In the genomic region with DNA sequence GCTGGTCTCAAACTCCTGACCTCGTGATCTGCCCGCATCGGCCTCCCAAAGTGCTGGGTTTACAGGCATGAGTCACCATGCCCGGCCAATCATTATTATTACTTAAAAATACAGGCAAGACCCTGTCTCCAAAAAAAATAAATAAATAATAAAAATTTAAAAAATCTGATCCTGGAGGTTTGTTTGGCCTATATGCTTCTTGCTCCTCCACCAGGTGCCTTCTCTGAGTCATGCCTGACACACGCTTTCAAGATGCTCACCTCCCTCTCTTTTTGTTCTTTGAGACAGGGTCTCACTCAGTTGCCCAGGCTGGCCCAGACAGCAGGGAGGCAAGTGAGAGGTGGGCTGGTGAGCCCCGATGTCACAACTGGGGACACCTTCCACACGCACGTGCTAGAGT, we compare ENCODE assay signal across 19 cellular contexts. TPM values are rescaled to one million over a fixed set of nuclear protein-coding genes. Genes with fewer than 3 reads are reported as not detected.
DNase-seq lines count a peak whose midpoint lies in the region; ATAC-seq, FAIRE-seq and TF ChIP-seq lines count a peak whose summit lies in the region.
"Had no signal": no experiment of that assay in that cellular context is flagged by ENCODE, and none has a peak within 500 bp of the region (broad histone marks: within the 10 kb centered on the region; RNA-seq: fewer than 3 reads in every experiment).

No MANE protein-coding gene starts in this region.

- TF ChIP-seq CTCF in RWPE1 (conservative IDR thresholded peaks at IDR 0.05; ENCODE audit: low read depth) (no peak), GM12878 (IDR thresholded peaks at IDR 0.05 in 2 of 3, conservative IDR thresholded peaks at IDR 0.05 in 1 of 3; ENCODE audit: control insufficient read depth in 2 of 3, extremely low read depth in 1 of 3, insufficient read depth in 1 of 3, low read depth in 3 of 3, low read length in 3 of 3) (no peak), nephron progenitor cell (IDR thresholded peaks at IDR 0.05) (no peak), neural progenitor cell (IDR thresholded peaks at IDR 0.05) (no peak)

- H3K9ac ChIP-seq in GM12878 (ENCODE audit: control insufficient read depth, insufficient read depth, low read length) (no peak overlapping the region), neural progenitor cell (no peak overlapping the region)

- RAD21 ChIA-PET in GM12878 (lab: Charles Lee; ENCODE audit: unreplicated experiment): no interaction called here

- no peak for TF ChIP-seq EP300 in GM12878 (IDR thresholded peaks at IDR 0.05; ENCODE audit: borderline replicate concordance in 1 of 2, control insufficient read depth in 1 of 2, low read depth in 2 of 2, low read length in 2 of 2)

- H3K9me3 ChIP-seq in GM12878 (replicated peaks; ENCODE audit: control insufficient read depth, insufficient read depth, low read length) (no peaks in the 10 kb centered on the region), neural progenitor cell (ENCODE audit: low read depth) (no peaks in the 10 kb centered on the region)
- H3K9me3 ChIP-seq: HAP-1 had no signal

- H4K20me1 ChIP-seq in GM12878 (ENCODE audit: control insufficient read depth, insufficient read depth): no peaks in the 10 kb centered on the region
- peaks cover 18% of the 10 kb centered on the region for H4K20me1 ChIP-seq in neural progenitor cell (ENCODE audit: low read depth)

- H3K9me3 Mint-ChIP-seq in nephron progenitor cell: peaks cover 6% of the 10 kb centered on the region
- no peaks in the 10 kb centered on the region for H3K9me3 Mint-ChIP-seq in neural progenitor cell
- H3K9me3 Mint-ChIP-seq: CD4-positive, alpha-beta memory T cell had no signal

- peaks cover 5% of the 10 kb centered on the region for H3F3A ChIP-seq in neural progenitor cell (ENCODE audit: low read depth)

- H3K27ac Mint-ChIP-seq in nephron progenitor cell (peak overlapping the region; percentile 71), neural progenitor cell (no peak overlapping the region)
- H3K27ac Mint-ChIP-seq: B cell had no signal

- no peak overlapping the region for H3K4me3 Mint-ChIP-seq in nephron progenitor cell
- H3K4me3 Mint-ChIP-seq in neural progenitor cell: no peak overlapping the region
- H3K4me3 Mint-ChIP-seq: B cell; CD4-positive, alpha-beta memory T cell had no signal

- TF ChIP-seq RAD21 in GM12878 (IDR thresholded peaks at IDR 0.05; ENCODE audit: insufficient read depth, low read depth, low read length): no peak

- in situ Hi-C loops in GM12878 (cut with MboI): no loop called here

- intact Hi-C loops in GM12878 (cut with micrococcal nuclease; ENCODE audit: unreplicated experiment): no loop called here

- POLR2A ChIA-PET in RWPE1 (lab: Yijun Ruan, JAX; ENCODE audit: low non-redundant PET): no interaction called here
- POLR2A ChIA-PET in GM12878 (lab: Charles Lee): interaction anchor here (0.6 kb wide), 2 partner anchors 109 to 322 kb away, joined by 3 to 4 read pairs; no protein-coding TSS in a partner anchor

- H3K79me2 ChIP-seq in GM12878 (ENCODE audit: control insufficient read depth, insufficient read depth, low read length): peaks cover 22% of the 10 kb centered on the region
- peaks cover 83% of the 10 kb centered on the region for H3K79me2 ChIP-seq in neural progenitor cell (ENCODE audit: low read depth)

- H3K4me1 Mint-ChIP-seq in nephron progenitor cell: peaks cover 17% of the 10 kb centered on the region
- H3K4me1 Mint-ChIP-seq in neural progenitor cell: peaks cover 5% of the 10 kb centered on the region

- BruUV-seq in GM12878 (replicated peaks; lab: Mats Ljungman, UMichigan): no TSS peak

- TF ChIP-seq POLR2A in GM12891 (IDR thresholded peaks at IDR 0.05; ENCODE audit: low read depth, low read length) (no peak), GM12878 (IDR thresholded peaks at IDR 0.05; ENCODE audit: low read depth, low read length) (no peak)

- H3K4me1 ChIP-seq in GM12878 (ENCODE audit: control insufficient read depth, insufficient read depth, low read length): no peaks in the 10 kb centered on the region; the same call in 1 of the 2 replicates
- H3K4me1 ChIP-seq in neural progenitor cell: no peaks in the 10 kb centered on the region

- H3K36me3 Mint-ChIP-seq in nephron progenitor cell (ENCODE audit: low read depth): peaks cover 39% of the 10 kb centered on the region
- peaks cover 11% of the 10 kb centered on the region for H3K36me3 Mint-ChIP-seq in neural progenitor cell

- peak overlapping the region; percentile 19; the same call in 1 of the 2 replicates for H3K27ac ChIP-seq in RWPE1
- no peak overlapping the region for H3K27ac ChIP-seq in GM12878 (ENCODE audit: control insufficient read depth, insufficient read depth)
- H3K27ac ChIP-seq in neural progenitor cell: no peak overlapping the region

- SMC1A ChIA-PET in GM12878 (lab: Charles Lee; ENCODE audit: uncharacterized antibody, unreplicated experiment): no interaction called here

- no peak for DNase-seq in GM12891 (ENCODE audit: insufficient read length, low spot score)
- DNase-seq in RWPE1 (ENCODE audit: low spot score): no peak
- DNase-seq in GM12878 (ENCODE audit: low read depth, low spot score): no peak
- no peak for DNase-seq in nephron progenitor cell
- no peak for DNase-seq in neural progenitor cell (ENCODE audit: low spot score)
- DNase-seq in middle frontal gyrus (ENCODE audit: extremely low spot score, low spot score): no peak
- no peak for DNase-seq in ureter (ENCODE audit: low spot score)
- DNase-seq: C1 segment of cervical spinal cord; CD4-positive, alpha-beta memory T cell; DMS79; GOT3 had no signal

- FAIRE-seq in GM12891 (lab: Jason Lieb, UNC): peak; percentile 47
- no peak for FAIRE-seq in GM12878 (lab: Jason Lieb, UNC)
- FAIRE-seq: A204.1, GM12892, GM19239, HepG2, HTR-8/SVneo had no signal

- CTCF ChIA-PET in RWPE1 (lab: Yijun Ruan, JAX) (no interaction called here), GM12878 (lab: Yijun Ruan, JAX) (interaction anchor here (1.7 kb wide), 1 partner anchor 8 kb away, joined by 4 read pairs; no protein-coding TSS in a partner anchor)

- H3K27me3 ChIP-seq in GM12878 (replicated peaks in 1 of 2; ENCODE audit: control insufficient read depth in 2 of 2, insufficient read depth in 2 of 2, low read length in 1 of 2) (no peaks in the 10 kb centered on the region), neural progenitor cell (no peaks in the 10 kb centered on the region)

- no peak overlapping the region for H3K4me3 ChIP-seq in GM12878
- H3K4me3 ChIP-seq in neural progenitor cell: no peak overlapping the region
- H3K4me3 ChIP-seq: HAP-1 had no signal

- WGBS in GM12878 (ENCODE audit: insufficient coverage, insufficient replicate concordance, low lambda C conversion rate, missing lambda C conversion rate): 98% methylated on average over 8 of the region's 8 CpGs

- H3K36me3 ChIP-seq in GM12878 (ENCODE audit: control insufficient read depth in 2 of 2, insufficient read depth in 2 of 2, low read length in 1 of 2): peaks cover 0 to 5% of the 10 kb centered on the region in 2 experiments; a peak in 3 of 4 replicates
- H3K36me3 ChIP-seq in neural progenitor cell: no peaks in the 10 kb centered on the region
- H3K36me3 ChIP-seq: HAP-1 had no signal

- H3K27me3 Mint-ChIP-seq in nephron progenitor cell (ENCODE audit: low read depth, poor library complexity) (no peaks in the 10 kb centered on the region), neural progenitor cell (ENCODE audit: insufficient read depth, low read depth) (no peaks in the 10 kb centered on the region)
- H3K27me3 Mint-ChIP-seq: B cell; CD4-positive, alpha-beta memory T cell had no signal

- no peak overlapping the region for H2AFZ ChIP-seq in GM12878 (ENCODE audit: control insufficient read depth, low read depth, low read length)
- H2AFZ ChIP-seq in neural progenitor cell (replicated peaks): no peak overlapping the region

- no peak overlapping the region for H3K4me2 ChIP-seq in GM12878 (ENCODE audit: control insufficient read depth, insufficient read depth)
- H3K4me2 ChIP-seq in neural progenitor cell: no peak overlapping the region

- ATAC-seq in GM12878 (no peak), GM18873 (IDR thresholded peaks at IDR 0.05; ENCODE audit: low FRiP score, unreplicated experiment) (no peak)
- ATAC-seq: HepG2 had no signal

RNA-seq across cellular contexts. Expression of a gene that starts 13.5 kb away (rescaled TPM):
- polyA plus RNA-seq in GM12891 (2012; ENCODE audit: low read depth, missing spikeins): 23.7 TPM
- total RNA-seq in GM12878 (2013; cell fraction: nucleolus; rRNA removed): 48.7 and 51.1 TPM in 2 replicates
- 30.8 and 37.1 TPM in 2 replicates for total RNA-seq in GM12878 (2014; rRNA removed)
- 21.7 and 23.6 TPM in 2 replicates for total RNA-seq in GM12878 (2014; rRNA removed; fragmentation: Illumina TruSeq; extraction: Trizol)
- total RNA-seq in GM12878 (2021): 50.0 and 52.3 TPM in 2 replicates
- polyA plus RNA-seq in GM12878 (2011; ENCODE audit: low read depth): 10.2 TPM
- 10.2 and 21.3 TPM in 2 replicates for polyA plus RNA-seq in GM12878 (2011; rRNA removed)
- polyA plus RNA-seq in GM12878 (2011; cell fraction: cytosol; rRNA removed): 18.3 and 25.4 TPM in 2 replicates
- 52.6 and 69.5 TPM in 2 replicates for polyA plus RNA-seq in GM12878 (2011; cell fraction: nucleus; rRNA removed)
- polyA plus RNA-seq in GM12878 (2012): 21.1 and 24.8 TPM in 2 replicates
- 11.5 and 24.7 TPM in 2 replicates for polyA plus RNA-seq in GM12878 (2014; fragmentation: Illumina TruSeq; extraction: Trizol)
- under 1 TPM; 0.26 to 0.34 TPM for polyA plus RNA-seq in GM12878 (2014; fragmentation: Nextera tagmentation; extraction: Ambion mirVana)
- polyA plus RNA-seq in GM12878 (2014; rRNA removed): 39.0 and 47.9 TPM in 2 replicates
- polyA plus RNA-seq in GM12878 (2016; fragmentation: Nextera tagmentation; extraction: Ambion mirVana): 1 to 10 TPM; 4.4 to 5.4 TPM
- 18.4 and 31.2 TPM in 2 replicates for polyA minus RNA-seq in GM12878 (2011; rRNA and poly(A)+ RNA removed)
- polyA minus RNA-seq in GM12878 (2011; cell fraction: cytosol; rRNA and poly(A)+ RNA removed): 13.2 and 14.3 TPM in 2 replicates
- 8.5 and 15.5 TPM in 2 replicates for polyA minus RNA-seq in GM12878 (2011; cell fraction: nucleus; rRNA and poly(A)+ RNA removed)
- total RNA-seq in neural progenitor cell (ENCODE audit: low replicate concordance): 25.8 and 56.3 TPM in 2 replicates
- total RNA-seq in ureter: 65.9 TPM

RNA-seq across cellular contexts. Expression of a gene that starts 28.8 kb away (rescaled TPM):
- 48.9 TPM for polyA plus RNA-seq in GM12891 (2012; ENCODE audit: low read depth, missing spikeins)
- total RNA-seq in GM12878 (2013; cell fraction: nucleolus; rRNA removed): 33.3 and 37.6 TPM in 2 replicates
- 52.2 and 65.3 TPM in 2 replicates for total RNA-seq in GM12878 (2014; rRNA removed)
- 36.1 and 40.3 TPM in 2 replicates for total RNA-seq in GM12878 (2014; rRNA removed; fragmentation: Illumina TruSeq; extraction: Trizol)
- total RNA-seq in GM12878 (2021): 103 and 109 TPM in 2 replicates
- polyA plus RNA-seq in GM12878 (2011; ENCODE audit: low read depth): 18.4 TPM
- 34.3 and 55.1 TPM in 2 replicates for polyA plus RNA-seq in GM12878 (2011; rRNA removed)
- polyA plus RNA-seq in GM12878 (2011; cell fraction: cytosol; rRNA removed): 94.6 and 118 TPM in 2 replicates
- polyA plus RNA-seq in GM12878 (2011; cell fraction: nucleus; rRNA removed): 86.8 and 134 TPM in 2 replicates
- 33.3 and 36.4 TPM in 2 replicates for polyA plus RNA-seq in GM12878 (2012)
- 31.6 and 41.7 TPM in 2 replicates for polyA plus RNA-seq in GM12878 (2014; fragmentation: Illumina TruSeq; extraction: Trizol)
- 1 to 10 TPM; 2.5 to 9.1 TPM for polyA plus RNA-seq in GM12878 (2014; fragmentation: Nextera tagmentation; extraction: Ambion mirVana)
- 82.2 and 99.1 TPM in 2 replicates for polyA plus RNA-seq in GM12878 (2014; rRNA removed)
- polyA plus RNA-seq in GM12878 (2016; fragmentation: Nextera tagmentation; extraction: Ambion mirVana): 10 to 100 TPM; 77.1 to 80.8 TPM
- polyA minus RNA-seq in GM12878 (2011; rRNA and poly(A)+ RNA removed): 67.0 and 100 TPM in 2 replicates
- 36.2 and 43.8 TPM in 2 replicates for polyA minus RNA-seq in GM12878 (2011; cell fraction: cytosol; rRNA and poly(A)+ RNA removed)
- 17.5 and 34.1 TPM in 2 replicates for polyA minus RNA-seq in GM12878 (2011; cell fraction: nucleus; rRNA and poly(A)+ RNA removed)
- total RNA-seq in neural progenitor cell (ENCODE audit: low replicate concordance): 53.4 and 114 TPM in 2 replicates
- total RNA-seq in ureter: 59.7 TPM
